In genomic region chr1:8174807-8175206, GRCh38 we compare ENCODE assay signal across 18 cellular contexts.
DNase-seq lines count a peak whose midpoint lies in the region; ATAC-seq and TF ChIP-seq lines count a peak whose summit lies in the region.
"Had no signal": no experiment of that assay in that cellular context is flagged by ENCODE, and none has a peak within 500 bp of the region (broad histone marks: within the 10 kb centered on the region; RNA-seq: fewer than 3 reads in every experiment).

No MANE protein-coding gene starts in this region.

- H3K9me3 Mint-ChIP-seq in WTC11 (peaks cover 16% of the 10 kb centered on the region), type B pancreatic cell (peaks cover 16% of the 10 kb centered on the region)

- H3K27ac ChIP-seq in stomach, result peak overlapping the region; percentile 48 to 69 (median 65)
- H3K27ac ChIP-seq: testis had no signal

- DNase-seq in WTC11 (ENCODE audit: low spot score) (no peak), left lobe of liver (ENCODE audit: low spot score) (no peak), stomach (peak; percentile 44), type B pancreatic cell (ENCODE audit: extremely low spot score, unreplicated experiment) (no peak)
- no peak for DNase-seq in effector CD4-positive, alpha-beta T cell
- DNase-seq: activated CD4-positive, CD25-positive, alpha-beta regulatory T cell treated with anti-CD3 and anti-CD28 coated beads, Interleukin-2, amount 50 U/mL, for 72 hours; activated T-cell treated with anti-CD3 and anti-CD28 coated beads, Interleukin-2, amount 50 U/mL, for 72 hours; AML-193; NCI-H1417 treated with DMSO at 0.1 percent for 48 hours; NK-92 treated with Interleukin-12 subunit alpha and Interleukin-12 subunit beta, amount 100 ng/mL, for 24 hours; stimulated activated CD4-positive, alpha-beta T cell treated with anti-CD3 and anti-CD28 coated beads, Interleukin-15, amount 100 ng/mL, for 24 hours; T1000 had no signal

- no peak overlapping the region for H3K4me3 Mint-ChIP-seq in WTC11
- H3K4me3 Mint-ChIP-seq in type B pancreatic cell, result no peak overlapping the region
- H3K4me3 Mint-ChIP-seq: activated T-cell treated with anti-CD3 and anti-CD28 coated beads, Interleukin-2, amount 50 U/mL, for 72 hours had no signal

- no peak for TF ChIP-seq CTCF in WTC11 (IDR thresholded peaks at IDR 0.05)
- TF ChIP-seq CTCF in stomach (IDR thresholded peaks at IDR 0.05), result no peak
- TF ChIP-seq CTCF in type B pancreatic cell (conservative IDR thresholded peaks at IDR 0.05), result no peak

- no peaks in the 10 kb centered on the region for H3K27me3 ChIP-seq in stomach
- H3K27me3 ChIP-seq: testis had no signal

- CTCF ChIA-PET in WTC11 (lab: Charles Lee), result no interaction called here

- no peak overlapping the region for H3K4me3 ChIP-seq in stomach
- H3K4me3 ChIP-seq: testis had no signal

- POLR2A ChIA-PET in WTC11 (lab: Charles Lee), result no interaction called here

- TF ChIP-seq EP300 in Ishikawa (IDR thresholded peaks at IDR 0.05; ENCODE audit: borderline replicate concordance) (no peak), stomach (IDR thresholded peaks at IDR 0.05) (no peak)

- H3K4me1 Mint-ChIP-seq in WTC11 (peaks cover 4% of the 10 kb centered on the region), type B pancreatic cell (ENCODE audit: unreplicated experiment) (peaks cover 4% of the 10 kb centered on the region)

- 43 to 73% (median 49%) methylated on average over 5 of the region's 5 CpGs for WGBS in stomach, 5 donors

- peaks cover 8 to 31% (median 24%) of the 10 kb centered on the region in 4 donors for H3K4me1 ChIP-seq in stomach

- no peak for TF ChIP-seq RAD21 in Ishikawa (IDR thresholded peaks at IDR 0.05; ENCODE audit: low read depth)

- H3K27me3 Mint-ChIP-seq in WTC11 (ENCODE audit: low read depth), result no peaks in the 10 kb centered on the region
- H3K27me3 Mint-ChIP-seq in type B pancreatic cell, result no peaks in the 10 kb centered on the region

- H3K9me3 ChIP-seq in stomach, result peaks cover 0 to 14% (median 12%) of the 10 kb centered on the region in 4 donors
- H3K9me3 ChIP-seq: testis had no signal

- no peak for TF ChIP-seq POLR2A in stomach (IDR thresholded peaks at IDR 0.05)

- no peaks in the 10 kb centered on the region for H3K36me3 ChIP-seq in stomach

- H3K27ac Mint-ChIP-seq in WTC11, result no peak overlapping the region
- no peak overlapping the region for H3K27ac Mint-ChIP-seq in type B pancreatic cell
- H3K27ac Mint-ChIP-seq: activated naive CD4-positive, alpha-beta T cell treated with anti-CD3 and anti-CD28 coated beads, Interleukin-2, amount 50 U/mL, for 72 hours; activated T-cell treated with anti-CD3 and anti-CD28 coated beads, Interleukin-2, amount 50 U/mL, for 72 hours had no signal

- no peak for ATAC-seq in WTC11
- peak; percentile 7 for ATAC-seq in left lobe of liver
- ATAC-seq in HG02981 (IDR thresholded peaks at IDR 0.05; ENCODE audit: unreplicated experiment), result no peak
- ATAC-seq in HG02610 (IDR thresholded peaks at IDR 0.05; ENCODE audit: unreplicated experiment), result no peak
- ATAC-seq: activated naive CD4-positive, alpha-beta T cell treated with anti-CD3 and anti-CD28 coated beads, Interleukin-2, amount 50 U/mL, for 72 hours; activated T-cell treated with anti-CD3 and anti-CD28 coated beads, Interleukin-2, amount 50 U/mL, for 72 hours; SK-N-SH treated with all-trans-retinoic acid at 6 μM for 48 hours had no signal

- intact Hi-C loops in stomach (cut with DNase I; ENCODE audit: low total_unique reads), result no loop called here

- H3K36me3 Mint-ChIP-seq in WTC11 (peaks cover 13% of the 10 kb centered on the region), type B pancreatic cell (peaks cover 4% of the 10 kb centered on the region)

TF ChIP-seq in Ishikawa, 13 proteins besides CTCF, POLR2A, EP300 and RAD21:
- peak; percentile 50 for TF ChIP-seq CEBPB (IDR thresholded peaks at IDR 0.05)
- TF ChIP-seq, protein P1, sequence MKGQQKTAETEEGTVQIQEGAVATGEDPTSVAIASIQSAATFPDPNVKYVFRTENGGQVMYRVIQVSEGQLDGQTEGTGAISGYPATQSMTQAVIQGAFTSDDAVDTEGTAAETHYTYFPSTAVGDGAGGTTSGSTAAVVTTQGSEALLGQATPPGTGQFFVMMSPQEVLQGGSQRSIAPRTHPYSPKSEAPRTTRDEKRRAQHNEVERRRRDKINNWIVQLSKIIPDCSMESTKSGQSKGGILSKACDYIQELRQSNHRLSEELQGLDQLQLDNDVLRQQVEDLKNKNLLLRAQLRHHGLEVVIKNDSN (IDR thresholded peaks at IDR 0.05), result no peak

TF ChIP-seq in WTC11, 78 proteins besides CTCF, POLR2A, EP300 and RAD21:
- TF ChIP-seq GABPB1 (CRISPR knock-in tag; IDR thresholded peaks at IDR 0.05), result peak; percentile 52; the same call in 1 of the 2 replicates
- no peak for TF ChIP-seq ZNF138 (CRISPR knock-in tag; conservative IDR thresholded peaks at IDR 0.05)
